ENCODE assay signal across 24 cellular contexts in the genomic region with DNA sequence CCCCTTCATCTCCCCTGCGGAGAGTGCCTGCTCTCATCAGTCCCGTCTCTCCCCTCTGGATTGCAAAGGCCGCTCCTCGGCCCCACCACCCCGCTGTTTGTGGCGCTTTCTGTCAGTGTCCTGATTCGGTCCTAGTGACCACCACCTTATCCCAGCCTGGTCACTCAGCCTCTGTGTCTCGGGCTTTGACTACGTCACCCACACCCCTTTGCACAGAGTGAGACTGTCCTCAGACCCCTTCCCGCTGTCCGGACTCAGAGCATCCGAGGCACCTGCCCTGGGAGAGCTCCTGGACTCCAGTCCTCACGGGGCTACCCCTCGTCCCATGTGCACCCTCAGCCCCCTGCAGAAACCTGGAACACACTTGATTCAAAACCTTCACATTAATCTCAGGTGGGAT.
DNase-seq lines count a peak whose midpoint lies in the region; ATAC-seq, FAIRE-seq and TF ChIP-seq lines count a peak whose summit lies in the region.
"Had no signal": no experiment of that assay in that cellular context is flagged by ENCODE, and none has a peak within 500 bp of the region (broad histone marks: within the 10 kb centered on the region; RNA-seq: fewer than 3 reads in every experiment).

No MANE protein-coding gene starts in this region.

- H3K27me3 ChIP-seq in heart left ventricle (peaks cover 0 to 20% (median 0%) of the 10 kb centered on the region in 9 donors), HepG2 (ENCODE audit: control insufficient read depth in 1 of 2, insufficient read depth in 2 of 2, low read length in 2 of 2) (peaks cover 24 to 79% of the 10 kb centered on the region in 2 experiments; a peak in 3 of 5 replicates), right lobe of liver (no peaks in the 10 kb centered on the region), neural progenitor cell (peaks cover 28% of the 10 kb centered on the region), aorta (ENCODE audit: control insufficient read depth in 1 of 2, insufficient read depth in 2 of 2, low read length in 1 of 2) (no peaks in the 10 kb centered on the region)
- H3K27me3 ChIP-seq: BLaER1 treated with 17β-estradiol and CSF1 and Interleukin-3, amounts not matched to agents 10 nM and 100 nM had no signal

- no peak overlapping the region for H2AFZ ChIP-seq in HepG2 (ENCODE audit: low read length)
- H2AFZ ChIP-seq in neural progenitor cell (replicated peaks), result no peak overlapping the region

- BruUV-seq in HepG2 (replicated peaks; lab: Mats Ljungman, UMichigan), result no TSS peak

- no peaks in the 10 kb centered on the region for H3K36me3 Mint-ChIP-seq in neural progenitor cell
- H3K36me3 Mint-ChIP-seq: CD8-positive, alpha-beta T cell had no signal

- TF ChIP-seq POLR2A in heart left ventricle (IDR thresholded peaks at IDR 0.05) (no peak), HepG2 (IDR thresholded peaks at IDR 0.05; ENCODE audit: insufficient read depth in 1 of 2, low read depth in 2 of 2, low read length in 2 of 2) (no peak), right lobe of liver (IDR thresholded peaks at IDR 0.05) (no peak)

- intact Hi-C loops in Right ventricle myocardium inferior (cut with DNase I), result no loop called here
- intact Hi-C loops in heart left ventricle (cut with DNase I), result no loop called here
- intact Hi-C loops in HepG2 (cut with micrococcal nuclease; ENCODE audit: unreplicated experiment), result no loop called here
- intact Hi-C loops in right lobe of liver (cut with DNase I), result no loop called here
- intact Hi-C loops in aorta (cut with DNase I), result no loop called here

- peaks cover 9% of the 10 kb centered on the region for H3K27me3 Mint-ChIP-seq in neural progenitor cell (ENCODE audit: insufficient read depth, low read depth)
- H3K27me3 Mint-ChIP-seq: B cell; CD4-positive, alpha-beta T cell had no signal

- H3K9me3 ChIP-seq in heart left ventricle, result no peaks in the 10 kb centered on the region
- H3K9me3 ChIP-seq in HepG2 (ENCODE audit: low read length), result no peaks in the 10 kb centered on the region
- no peaks in the 10 kb centered on the region for H3K9me3 ChIP-seq in right lobe of liver
- H3K9me3 ChIP-seq in neural progenitor cell (ENCODE audit: low read depth), result no peaks in the 10 kb centered on the region
- no peaks in the 10 kb centered on the region for H3K9me3 ChIP-seq in aorta (ENCODE audit: control insufficient read depth, low read length)
- H3K9me3 ChIP-seq: A549; BLaER1 treated with 17β-estradiol and CSF1 and Interleukin-3, amounts not matched to agents 10 nM and 100 nM; Caco-2 had no signal

- H3K4me3 ChIP-seq in heart left ventricle, result no peak overlapping the region
- H3K4me3 ChIP-seq in HepG2 (replicated peaks in 1 of 3; ENCODE audit: insufficient read depth in 1 of 3, low read depth in 2 of 3, low read length in 3 of 3), result no peak overlapping the region
- H3K4me3 ChIP-seq in right lobe of liver, result no peak overlapping the region
- no peak overlapping the region for H3K4me3 ChIP-seq in neural progenitor cell
- no peak overlapping the region for H3K4me3 ChIP-seq in aorta (ENCODE audit: low read length in 2 of 2)
- H3K4me3 ChIP-seq: A549; BLaER1 treated with 17β-estradiol and CSF1 and Interleukin-3, amounts not matched to agents 10 nM and 100 nM had no signal

- TF ChIP-seq EP300 in HepG2 (IDR thresholded peaks at IDR 0.05; ENCODE audit: low read depth in 2 of 2, low read length in 2 of 2), result no peak
- TF ChIP-seq EP300 in HepG2 (CRISPR knock-in tag; IDR thresholded peaks at IDR 0.05; ENCODE audit: borderline replicate concordance), result no peak

- CTCF ChIA-PET in HepG2 (lab: Yijun Ruan, JAX; ENCODE audit: low intra/inter-chr PET ratio, low total read pairs), result no interaction called here

- H3K27ac ChIP-seq in heart left ventricle, result no peak overlapping the region
- no peak overlapping the region for H3K27ac ChIP-seq in HepG2 (ENCODE audit: extremely low read length, insufficient read depth, low read length)
- no peak overlapping the region for H3K27ac ChIP-seq in right lobe of liver
- no peak overlapping the region for H3K27ac ChIP-seq in neural progenitor cell
- no peak overlapping the region for H3K27ac ChIP-seq in aorta (ENCODE audit: low read depth in 1 of 2, low read length in 2 of 2)
- H3K27ac ChIP-seq: 22Rv1; A549; BLaER1 treated with 17β-estradiol and CSF1 and Interleukin-3, amounts not matched to agents 10 nM and 100 nM; C4-2B had no signal

- no peak for TF ChIP-seq RAD21 in HepG2 (CRISPR knock-in tag; IDR thresholded peaks at IDR 0.05)

- H3K36me3 ChIP-seq in heart left ventricle (no peaks in the 10 kb centered on the region), HepG2 (replicated peaks in 1 of 2; ENCODE audit: control insufficient read depth in 1 of 2, insufficient read depth in 2 of 2, low read length in 2 of 2) (no peaks in the 10 kb centered on the region), right lobe of liver (no peaks in the 10 kb centered on the region), neural progenitor cell (no peaks in the 10 kb centered on the region), aorta (ENCODE audit: control insufficient read depth in 1 of 2, insufficient read depth in 2 of 2, low read length in 1 of 2) (no peaks in the 10 kb centered on the region)
- H3K36me3 ChIP-seq: BLaER1 treated with 17β-estradiol and CSF1 and Interleukin-3, amounts not matched to agents 10 nM and 100 nM had no signal

- in situ Hi-C loops in HepG2 (cut with HindIII; ENCODE audit: extremely low pct_ligation_motif_present, low pct_unique_long_range_greater_than_20kb), result no loop called here

- H3K4me1 ChIP-seq in heart left ventricle, result no peaks in the 10 kb centered on the region
- no peaks in the 10 kb centered on the region for H3K4me1 ChIP-seq in HepG2 (ENCODE audit: insufficient read depth, low read length)
- no peaks in the 10 kb centered on the region for H3K4me1 ChIP-seq in right lobe of liver
- peaks cover 12% of the 10 kb centered on the region for H3K4me1 ChIP-seq in neural progenitor cell
- H3K4me1 ChIP-seq in aorta (ENCODE audit: control insufficient read depth in 1 of 2, insufficient read depth in 2 of 2, low read length in 2 of 2), result no peaks in the 10 kb centered on the region
- H3K4me1 ChIP-seq: A549, Caco-2 had no signal

- peaks cover 41% of the 10 kb centered on the region for H3K4me1 Mint-ChIP-seq in neural progenitor cell
- H3K4me1 Mint-ChIP-seq: B cell had no signal

- DNase-seq in Right ventricle myocardium inferior (ENCODE audit: missing footprints) (peak; percentile 60), heart left ventricle (no peak), HepG2 (ENCODE audit: low spot score) (no peak), right lobe of liver (no peak), neural progenitor cell (ENCODE audit: low spot score) (no peak), aorta (no peak), dermis blood vessel endothelial cell (no peak), NCI-H2196 (lab: John Stamatoyannopoulos, UW; ENCODE audit: unreplicated experiment) (no peak)
- DNase-seq: AML-193; Caco-2; Calu3; CD4-positive, alpha-beta T cell; CD8-positive, alpha-beta T cell; DMS79 treated with DMSO at 0.1 percent for 48 hours; GF-D8 had no signal

- ATAC-seq in Right ventricle myocardium inferior (no peak), heart left ventricle (no peak), HepG2 (no peak), right lobe of liver (no peak), aorta (ENCODE audit: low FRiP score) (peak; percentile 27)
- ATAC-seq: A549; CD8-positive, alpha-beta T cell had no signal

- POLR2A ChIA-PET in HepG2 (lab: Yijun Ruan, JAX), result no interaction called here

- no peak for TF ChIP-seq CTCF in heart left ventricle (IDR thresholded peaks at IDR 0.05)
- TF ChIP-seq CTCF in HepG2 (CRISPR knock-in tag; IDR thresholded peaks at IDR 0.05), result no peak
- TF ChIP-seq CTCF in right lobe of liver (IDR thresholded peaks at IDR 0.05), result no peak
- no peak for TF ChIP-seq CTCF in neural progenitor cell (IDR thresholded peaks at IDR 0.05)

- H3K79me2 ChIP-seq in HepG2 (ENCODE audit: insufficient read depth, low read length) (no peaks in the 10 kb centered on the region), neural progenitor cell (ENCODE audit: low read depth) (no peaks in the 10 kb centered on the region)

- no peaks in the 10 kb centered on the region for H3F3A ChIP-seq in neural progenitor cell (ENCODE audit: low read depth)

- H3K9ac ChIP-seq in HepG2 (ENCODE audit: insufficient read depth, low read depth, low read length) (no peak overlapping the region), neural progenitor cell (no peak overlapping the region)
- H3K9ac ChIP-seq: BLaER1 treated with 17β-estradiol and CSF1 and Interleukin-3, amounts not matched to agents 10 nM and 100 nM had no signal

- H3K4me3 Mint-ChIP-seq in neural progenitor cell, result no peak overlapping the region
- H3K4me3 Mint-ChIP-seq: B cell; CD4-positive, alpha-beta T cell; CD8-positive, alpha-beta T cell had no signal

- no peaks in the 10 kb centered on the region for H3K9me3 Mint-ChIP-seq in neural progenitor cell
- H3K9me3 Mint-ChIP-seq: CD4-positive, alpha-beta T cell; CD8-positive, alpha-beta T cell had no signal

- no peaks in the 10 kb centered on the region; the same call in 1 of the 2 replicates for H4K20me1 ChIP-seq in HepG2 (ENCODE audit: insufficient read depth, low read length)
- no peaks in the 10 kb centered on the region for H4K20me1 ChIP-seq in neural progenitor cell (ENCODE audit: low read depth)

- FAIRE-seq in HepG2 (lab: Jason Lieb, UNC), result no peak
- FAIRE-seq: A549, D721Med, G401.6, GM12891, GM19239 had no signal

- WGBS in heart left ventricle, 4 donors, result 79 to 84% (median 80%) methylated on average over 14 of the region's 14 CpGs
- 41% methylated on average over 14 of the region's 14 CpGs for WGBS in HepG2 (ENCODE audit: low lambda C conversion rate)
- 10% methylated on average over 2 of the region's 14 CpGs for whole genome bisulfite sequencing in right lobe of liver (ENCODE audit: insufficient coverage, low coverage, low lambda C conversion rate, missing lambda C conversion rate)
- 72 to 77% methylated on average over 14 of the region's 14 CpGs for WGBS in aorta, 2 donors

- no peak overlapping the region for H3K4me2 ChIP-seq in HepG2 (ENCODE audit: low read depth, low read length)
- H3K4me2 ChIP-seq in neural progenitor cell, result no peak overlapping the region
- H3K4me2 ChIP-seq: A549; BLaER1 treated with 17β-estradiol and CSF1 and Interleukin-3, amounts not matched to agents 10 nM and 100 nM had no signal

- H3K27ac Mint-ChIP-seq in neural progenitor cell, result peak overlapping the region; percentile 21
- H3K27ac Mint-ChIP-seq: B cell; CD4-positive, alpha-beta T cell; CD8-positive, alpha-beta T cell had no signal

TF ChIP-seq in HepG2, 621 proteins besides CTCF, POLR2A, EP300 and RAD21:
- TF ChIP-seq CREB1 (IDR thresholded peaks at IDR 0.05) (peak; percentile 67), CREB1 (CRISPR knock-in tag; IDR thresholded peaks at IDR 0.05) (no peak)
- TF ChIP-seq, protein P1, sequence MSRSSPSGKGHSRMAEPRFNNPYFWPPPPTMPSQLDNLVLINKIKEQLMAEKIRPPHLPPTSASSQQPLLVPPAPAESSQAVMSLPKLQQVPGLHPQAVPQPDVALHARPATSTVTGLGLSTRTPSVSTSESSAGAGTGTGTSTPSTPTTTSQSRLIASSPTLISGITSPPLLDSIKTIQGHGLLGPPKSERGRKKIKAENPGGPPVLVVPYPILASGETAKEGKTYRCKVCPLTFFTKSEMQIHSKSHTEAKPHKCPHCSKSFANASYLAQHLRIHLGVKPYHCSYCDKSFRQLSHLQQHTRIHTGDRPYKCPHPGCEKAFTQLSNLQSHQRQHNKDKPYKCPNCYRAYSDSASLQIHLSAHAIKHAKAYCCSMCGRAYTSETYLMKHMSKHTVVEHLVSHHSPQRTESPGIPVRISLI (CRISPR knock-in tag; IDR thresholded peaks at IDR 0.05; ENCODE audit: borderline replicate concordance), result no peak
